Comparison of ENCODE assay signal across 8 cellular contexts in the genomic region with DNA sequence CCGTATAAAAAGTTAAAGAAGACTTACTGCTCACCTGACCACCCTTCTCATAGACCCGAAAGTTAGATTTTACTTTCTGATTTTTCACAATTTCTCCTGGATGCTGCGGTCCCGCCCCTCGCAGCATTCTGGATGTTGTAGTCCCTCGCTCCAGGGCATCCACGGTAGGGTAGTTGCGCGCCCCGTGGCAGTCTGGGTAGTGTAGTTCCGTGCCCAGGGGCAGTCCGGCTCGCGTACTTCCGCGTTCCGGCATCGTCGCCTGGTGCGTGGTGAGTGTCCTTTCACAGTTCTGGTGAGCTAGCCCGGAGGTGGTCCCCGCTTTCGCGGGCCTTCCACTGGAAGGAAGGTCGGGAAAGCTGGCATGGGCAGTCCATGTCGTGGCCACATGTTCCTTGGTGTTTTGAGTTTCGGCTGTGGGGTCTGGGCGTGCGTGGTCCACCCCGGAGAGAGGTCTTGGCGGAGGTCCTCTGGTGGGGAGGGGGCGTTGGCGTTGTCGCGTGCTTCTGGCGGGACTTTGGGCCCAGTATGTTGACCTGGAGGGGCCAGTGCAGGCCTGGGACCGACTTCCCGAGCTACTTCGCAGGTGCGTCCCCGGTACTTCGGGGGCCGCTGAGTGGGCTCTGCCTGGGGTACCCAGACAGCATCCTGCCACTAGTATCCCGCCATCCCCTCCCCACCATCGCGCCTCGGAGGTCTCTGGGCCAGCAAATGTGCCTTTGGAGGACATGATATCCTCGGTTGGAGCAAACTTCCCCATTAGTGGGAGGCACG. TPM values are rescaled to one million over a fixed set of nuclear protein-coding genes. Genes with fewer than 3 reads are reported as not detected.
DNase-seq lines count a peak whose midpoint lies in the region; ATAC-seq lines count a peak whose summit lies in the region.

ZNF169 (plus strand) TSS at position 222 of the 771 bp plus-strand sequence. CDS start 19,515 bp downstream, outside the sequence.

- peak; percentile 100 for ATAC-seq in GM19043 (IDR thresholded peaks at IDR 0.05; ENCODE audit: low read depth, unreplicated experiment)
- peak; percentile 100 for ATAC-seq in HG03354 (IDR thresholded peaks at IDR 0.05; ENCODE audit: poor library complexity, severe bottlenecking, unreplicated experiment)
- ATAC-seq in left lobe of liver = peak; percentile 100

- peak; percentile 95 for DNase-seq in Ammon's horn (ENCODE audit: low spot score)
- peak; percentile 81 for DNase-seq in NCI-H510A treated with DMSO at 0.1 percent for 48 hours (lab: John Stamatoyannopoulos, UW)
- DNase-seq in activated CD4-positive, alpha-beta T cell treated with anti-CD3 and anti-CD28 coated beads for 48 hours = peak; percentile 94
- DNase-seq in dedifferentiated amniotic fluid mesenchymal stem cell (ENCODE audit: extremely low spot score) = peak; percentile 89
- DNase-seq in left lobe of liver (ENCODE audit: low spot score) = peak; percentile 92
- peak; percentile 89 to 91 for DNase-seq in stimulated activated CD4-positive, alpha-beta T cell treated with anti-CD3 and anti-CD28 coated beads, Interleukin-2, amount 100 ng/mL, for 24 hours

RNA-seq across cellular contexts. Expression of gene ZNF169, which starts in this region (rescaled TPM):
- total RNA-seq in left lobe of liver = 1.3 TPM

Comparison
In these comparisons a context has a peak if more than half of its experiments do, and no peak if none do; other contexts are left out.
1. Peak in every context shown above with its lines: DNase-seq and ATAC-seq.